Comparison of ENCODE assay signal across 8 cellular contexts in the genomic region with DNA sequence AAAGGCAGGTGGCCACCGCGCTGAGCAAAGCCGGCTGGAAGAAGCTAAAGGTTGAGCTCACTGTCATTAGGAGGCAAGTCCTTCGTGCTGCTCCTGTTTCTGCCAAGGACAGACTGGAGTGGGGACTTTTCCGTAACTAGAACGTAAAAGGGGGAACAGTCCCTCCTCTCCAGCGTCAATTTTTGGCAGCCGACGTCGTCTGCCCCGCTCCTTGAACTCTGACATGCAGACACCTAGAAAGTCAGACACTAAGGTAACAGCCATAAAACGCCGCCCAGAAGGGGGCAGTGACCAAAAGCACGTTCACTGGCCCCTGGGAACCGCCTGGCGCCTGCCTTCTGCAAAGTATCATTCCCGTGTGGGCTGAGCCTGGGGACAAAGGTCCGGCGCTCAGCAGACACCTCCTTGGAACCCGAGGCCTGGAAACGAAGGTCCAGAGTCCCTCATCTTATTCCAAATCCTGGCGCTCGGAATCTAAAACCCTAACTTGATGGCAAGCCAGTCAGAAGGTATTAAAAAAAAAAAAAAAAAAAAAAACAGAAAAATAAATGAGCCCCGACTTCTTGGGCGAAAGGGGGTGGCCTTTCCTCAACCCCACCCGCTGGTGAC. TPM values are rescaled to one million over a fixed set of nuclear protein-coding genes. Genes with fewer than 3 reads are reported as not detected.
DNase-seq lines count a peak whose midpoint lies in the region; ATAC-seq, FAIRE-seq and TF ChIP-seq lines count a peak whose summit lies in the region.

No MANE protein-coding gene starts in this region.

- peak overlapping the region; percentile 58 for H3K4me3 ChIP-seq in bronchial epithelial cell (ENCODE audit: low read depth, low read length)

- DNase-seq in ELF-1 (ENCODE audit: low read depth, low spot score) (peak; percentile 87), T-helper 1 cell (peak in 4 of 5 donors; percentile 14 to 31 (median 26)), bronchial epithelial cell (ENCODE audit: low read depth) (peak; percentile 58)
- DNase-seq in stimulated activated CD4-positive, alpha-beta T cell treated with anti-CD3 and anti-CD28 coated beads, Interleukin-4, amount 100 ng/mL, for 48 hours (ENCODE audit: low read depth in 2 of 2) = peak; percentile 16 to 32

- no peaks in the 10 kb centered on the region for H3K36me3 ChIP-seq in bronchial epithelial cell (ENCODE audit: control insufficient read depth, insufficient read depth, low read length)

- peak overlapping the region; percentile 86 to 95 (median 94) for H3K4me3 Mint-ChIP-seq in IgD-negative memory B cell

- peak overlapping the region in 2 of 3 donors; percentile 54 to 55 for H3K27ac Mint-ChIP-seq in IgD-negative memory B cell

- H3K27ac ChIP-seq in layer of hippocampus (ENCODE audit: low read depth, low read length) = peak overlapping the region; percentile 92

- peaks cover 8% of the 10 kb centered on the region for H3K27me3 Mint-ChIP-seq in IgD-negative memory B cell

- no peak for ATAC-seq in HG03460 (IDR thresholded peaks at IDR 0.05; ENCODE audit: unreplicated experiment)
- no peak for ATAC-seq in GM21737 (IDR thresholded peaks at IDR 0.05; ENCODE audit: unreplicated experiment)

- TF ChIP-seq CTCF in bronchial epithelial cell (IDR thresholded peaks at IDR 0.05; ENCODE audit: insufficient read depth, low read length, severe bottlenecking) = peak; percentile 33

- H3K4me1 Mint-ChIP-seq in IgD-negative memory B cell = peaks cover 10 to 12% (median 11%) of the 10 kb centered on the region in 3 donors

- no peak for FAIRE-seq in bronchial epithelial cell (lab: Jason Lieb, UNC)

- H3K27me3 ChIP-seq in bronchial epithelial cell (ENCODE audit: control insufficient read depth, insufficient read depth, low read length) (no peaks in the 10 kb centered on the region), layer of hippocampus (ENCODE audit: control insufficient read depth, insufficient read depth, low read length) (no peaks in the 10 kb centered on the region)

- no peaks in the 10 kb centered on the region for H3K36me3 Mint-ChIP-seq in IgD-negative memory B cell

- H3K9me3 Mint-ChIP-seq in IgD-negative memory B cell = peaks cover 0 to 1% (median 0%) of the 10 kb centered on the region in 3 donors

RNA-seq across cellular contexts. Expression of a gene that starts 1.1 kb away (rescaled TPM):
- polyA plus RNA-seq in IgD-negative memory B cell = 0.19 TPM
- total RNA-seq in bronchial epithelial cell = 24.5 and 44.2 TPM in 2 replicates

RNA-seq across cellular contexts. Expression of a gene that starts 16.0 kb away (rescaled TPM):
- 130 TPM for polyA plus RNA-seq in IgD-negative memory B cell
- total RNA-seq in bronchial epithelial cell = 30.8 and 77.7 TPM in 2 replicates

RNA-seq across cellular contexts. Expression of a gene that starts 20.2 kb away (rescaled TPM):
- polyA plus RNA-seq in IgD-negative memory B cell = not detected
- total RNA-seq in bronchial epithelial cell = not detected in 2 replicates

RNA-seq across cellular contexts. Expression of a gene that starts 38.3 kb away (rescaled TPM):
- polyA plus RNA-seq in IgD-negative memory B cell = 0.81 TPM
- 33.0 and 40.5 TPM in 2 replicates for total RNA-seq in bronchial epithelial cell

RNA-seq across cellular contexts. Expression of a gene that starts 48.6 kb away (rescaled TPM):
- 4.3 TPM for polyA plus RNA-seq in IgD-negative memory B cell
- 4.2 and 5.2 TPM in 2 replicates for total RNA-seq in bronchial epithelial cell

Comparison
In these comparisons a context has a peak if more than half of its experiments do, and no peak if none do; other contexts are left out.
1. DNase-seq: peak in every context shown above with its lines; median percentile 87 in ELF-1; 58 in bronchial epithelial cell; 26 in T-helper 1 cell; 24 in stimulated activated CD4-positive, alpha-beta T cell treated with anti-CD3 and anti-CD28 coated beads, Interleukin-4, amount 100 ng/mL, for 48 hours.